In the genomic region with DNA sequence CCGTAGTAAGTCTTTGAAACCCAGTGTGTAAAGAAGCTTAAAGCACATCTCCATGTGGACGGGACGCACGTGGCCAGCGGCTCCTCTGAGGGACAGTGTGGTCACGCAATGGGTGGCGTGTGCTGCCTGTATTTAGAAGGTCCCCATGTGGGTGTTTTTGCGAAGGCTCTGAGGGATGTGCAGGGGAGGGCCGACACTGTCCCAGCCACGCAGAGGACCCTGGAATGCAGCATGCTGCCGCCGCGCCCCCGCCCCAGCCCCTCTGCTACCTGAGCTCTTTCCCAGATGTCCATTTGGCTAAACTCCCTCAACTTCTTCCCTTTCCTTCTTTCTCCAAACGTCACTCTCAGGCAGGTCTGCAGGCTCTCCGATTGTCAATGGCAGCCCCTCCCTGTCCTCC, we compare ENCODE assay signal across 1 cellular context.
TF ChIP-seq lines count a peak whose summit lies in the region.

No MANE protein-coding gene starts in this region.

TF ChIP-seq in GM23338, 12 proteins besides CTCF, POLR2A, EP300 and RAD21 (continued from another document):
- TF ChIP-seq, protein P1, sequence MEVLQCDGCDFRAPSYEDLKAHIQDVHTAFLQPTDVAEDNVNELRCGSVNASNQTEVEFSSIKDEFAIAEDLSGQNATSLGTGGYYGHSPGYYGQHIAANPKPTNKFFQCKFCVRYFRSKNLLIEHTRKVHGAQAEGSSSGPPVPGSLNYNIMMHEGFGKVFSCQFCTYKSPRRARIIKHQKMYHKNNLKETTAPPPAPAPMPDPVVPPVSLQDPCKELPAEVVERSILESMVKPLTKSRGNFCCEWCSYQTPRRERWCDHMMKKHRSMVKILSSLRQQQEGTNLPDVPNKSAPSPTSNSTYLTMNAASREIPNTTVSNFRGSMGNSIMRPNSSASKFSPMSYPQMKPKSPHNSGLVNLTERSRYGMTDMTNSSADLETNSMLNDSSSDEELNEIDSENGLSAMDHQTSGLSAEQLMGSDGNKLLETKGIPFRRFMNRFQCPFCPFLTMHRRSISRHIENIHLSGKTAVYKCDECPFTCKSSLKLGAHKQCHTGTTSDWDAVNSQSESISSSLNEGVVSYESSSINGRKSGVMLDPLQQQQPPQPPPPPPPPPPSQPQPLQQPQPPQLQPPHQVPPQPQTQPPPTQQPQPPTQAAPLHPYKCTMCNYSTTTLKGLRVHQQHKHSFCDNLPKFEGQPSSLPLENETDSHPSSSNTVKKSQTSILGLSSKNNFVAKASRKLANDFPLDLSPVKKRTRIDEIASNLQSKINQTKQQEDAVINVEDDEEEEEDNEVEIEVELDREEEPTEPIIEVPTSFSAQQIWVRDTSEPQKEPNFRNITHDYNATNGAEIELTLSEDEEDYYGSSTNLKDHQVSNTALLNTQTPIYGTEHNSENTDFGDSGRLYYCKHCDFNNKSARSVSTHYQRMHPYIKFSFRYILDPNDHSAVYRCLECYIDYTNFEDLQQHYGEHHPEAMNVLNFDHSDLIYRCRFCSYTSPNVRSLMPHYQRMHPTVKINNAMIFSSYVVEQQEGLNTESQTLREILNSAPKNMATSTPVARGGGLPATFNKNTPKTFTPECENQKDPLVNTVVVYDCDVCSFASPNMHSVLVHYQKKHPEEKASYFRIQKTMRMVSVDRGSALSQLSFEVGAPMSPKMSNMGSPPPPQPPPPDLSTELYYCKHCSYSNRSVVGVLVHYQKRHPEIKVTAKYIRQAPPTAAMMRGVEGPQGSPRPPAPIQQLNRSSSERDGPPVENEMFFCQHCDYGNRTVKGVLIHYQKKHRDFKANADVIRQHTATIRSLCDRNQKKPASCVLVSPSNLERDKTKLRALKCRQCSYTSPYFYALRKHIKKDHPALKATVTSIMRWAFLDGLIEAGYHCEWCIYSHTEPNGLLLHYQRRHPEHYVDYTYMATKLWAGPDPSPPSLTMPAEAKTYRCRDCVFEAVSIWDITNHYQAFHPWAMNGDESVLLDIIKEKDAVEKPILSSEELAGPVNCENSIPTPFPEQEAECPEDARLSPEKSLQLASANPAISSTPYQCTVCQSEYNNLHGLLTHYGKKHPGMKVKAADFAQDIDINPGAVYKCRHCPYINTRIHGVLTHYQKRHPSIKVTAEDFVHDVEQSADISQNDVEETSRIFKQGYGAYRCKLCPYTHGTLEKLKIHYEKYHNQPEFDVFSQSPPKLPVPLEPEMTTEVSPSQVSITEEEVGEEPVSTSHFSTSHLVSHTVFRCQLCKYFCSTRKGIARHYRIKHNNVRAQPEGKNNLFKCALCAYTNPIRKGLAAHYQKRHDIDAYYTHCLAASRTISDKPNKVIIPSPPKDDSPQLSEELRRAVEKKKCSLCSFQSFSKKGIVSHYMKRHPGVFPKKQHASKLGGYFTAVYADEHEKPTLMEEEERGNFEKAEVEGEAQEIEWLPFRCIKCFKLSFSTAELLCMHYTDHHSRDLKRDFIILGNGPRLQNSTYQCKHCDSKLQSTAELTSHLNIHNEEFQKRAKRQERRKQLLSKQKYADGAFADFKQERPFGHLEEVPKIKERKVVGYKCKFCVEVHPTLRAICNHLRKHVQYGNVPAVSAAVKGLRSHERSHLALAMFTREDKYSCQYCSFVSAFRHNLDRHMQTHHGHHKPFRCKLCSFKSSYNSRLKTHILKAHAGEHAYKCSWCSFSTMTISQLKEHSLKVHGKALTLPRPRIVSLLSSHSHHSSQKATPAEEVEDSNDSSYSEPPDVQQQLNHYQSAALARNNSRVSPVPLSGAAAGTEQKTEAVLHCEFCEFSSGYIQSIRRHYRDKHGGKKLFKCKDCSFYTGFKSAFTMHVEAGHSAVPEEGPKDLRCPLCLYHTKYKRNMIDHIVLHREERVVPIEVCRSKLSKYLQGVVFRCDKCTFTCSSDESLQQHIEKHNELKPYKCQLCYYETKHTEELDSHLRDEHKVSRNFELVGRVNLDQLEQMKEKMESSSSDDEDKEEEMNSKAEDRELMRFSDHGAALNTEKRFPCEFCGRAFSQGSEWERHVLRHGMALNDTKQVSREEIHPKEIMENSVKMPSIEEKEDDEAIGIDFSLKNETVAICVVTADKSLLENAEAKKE (CRISPR knock-in tag; IDR thresholded peaks at IDR 0.05): no peak
- TF ChIP-seq, protein P2, sequence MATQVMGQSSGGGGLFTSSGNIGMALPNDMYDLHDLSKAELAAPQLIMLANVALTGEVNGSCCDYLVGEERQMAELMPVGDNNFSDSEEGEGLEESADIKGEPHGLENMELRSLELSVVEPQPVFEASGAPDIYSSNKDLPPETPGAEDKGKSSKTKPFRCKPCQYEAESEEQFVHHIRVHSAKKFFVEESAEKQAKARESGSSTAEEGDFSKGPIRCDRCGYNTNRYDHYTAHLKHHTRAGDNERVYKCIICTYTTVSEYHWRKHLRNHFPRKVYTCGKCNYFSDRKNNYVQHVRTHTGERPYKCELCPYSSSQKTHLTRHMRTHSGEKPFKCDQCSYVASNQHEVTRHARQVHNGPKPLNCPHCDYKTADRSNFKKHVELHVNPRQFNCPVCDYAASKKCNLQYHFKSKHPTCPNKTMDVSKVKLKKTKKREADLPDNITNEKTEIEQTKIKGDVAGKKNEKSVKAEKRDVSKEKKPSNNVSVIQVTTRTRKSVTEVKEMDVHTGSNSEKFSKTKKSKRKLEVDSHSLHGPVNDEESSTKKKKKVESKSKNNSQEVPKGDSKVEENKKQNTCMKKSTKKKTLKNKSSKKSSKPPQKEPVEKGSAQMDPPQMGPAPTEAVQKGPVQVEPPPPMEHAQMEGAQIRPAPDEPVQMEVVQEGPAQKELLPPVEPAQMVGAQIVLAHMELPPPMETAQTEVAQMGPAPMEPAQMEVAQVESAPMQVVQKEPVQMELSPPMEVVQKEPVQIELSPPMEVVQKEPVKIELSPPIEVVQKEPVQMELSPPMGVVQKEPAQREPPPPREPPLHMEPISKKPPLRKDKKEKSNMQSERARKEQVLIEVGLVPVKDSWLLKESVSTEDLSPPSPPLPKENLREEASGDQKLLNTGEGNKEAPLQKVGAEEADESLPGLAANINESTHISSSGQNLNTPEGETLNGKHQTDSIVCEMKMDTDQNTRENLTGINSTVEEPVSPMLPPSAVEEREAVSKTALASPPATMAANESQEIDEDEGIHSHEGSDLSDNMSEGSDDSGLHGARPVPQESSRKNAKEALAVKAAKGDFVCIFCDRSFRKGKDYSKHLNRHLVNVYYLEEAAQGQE (IDR thresholded peaks at IDR 0.05; ENCODE audit: unreplicated experiment): no peak
- TF ChIP-seq EZH2phosphoT487 (IDR thresholded peaks at IDR 0.05; ENCODE audit: unreplicated experiment) (no peak), NANOG (IDR thresholded peaks at IDR 0.05; ENCODE audit: borderline replicate concordance) (no peak), STAT1 (IDR thresholded peaks at IDR 0.05; ENCODE audit: unreplicated experiment) (no peak), ZNF331 (CRISPR knock-in tag; IDR thresholded peaks at IDR 0.05; ENCODE audit: low read depth) (no peak), JUNB (IDR thresholded peaks at IDR 0.05; ENCODE audit: unreplicated experiment) (no peak)
